ENCODE assay signal across 7 cellular contexts in genomic region chr12:16605666-16606116, GRCh38. TPM values are rescaled to one million over a fixed set of nuclear protein-coding genes. Genes with fewer than 3 reads are reported as not detected.
DNase-seq lines count a peak whose midpoint lies in the region; ATAC-seq and TF ChIP-seq lines count a peak whose summit lies in the region.

No MANE protein-coding gene starts in this region.

- no peak overlapping the region for H2AFZ ChIP-seq in trophoblast cell (ENCODE audit: insufficient read depth, low read length, poor library complexity)

- peaks cover 34% of the 10 kb centered on the region for H3K27me3 ChIP-seq in trophoblast cell (ENCODE audit: insufficient read depth, low read length)

- H2BK12ac ChIP-seq in trophoblast cell (ENCODE audit: low read length) = no peak overlapping the region

- H3K9me3 ChIP-seq in trophoblast cell (ENCODE audit: insufficient read depth, low read depth, low read length) = no peaks in the 10 kb centered on the region

- no peak overlapping the region for H3K18ac ChIP-seq in trophoblast cell (ENCODE audit: low read length)

- ATAC-seq in HG02678 (IDR thresholded peaks at IDR 0.05; ENCODE audit: unreplicated experiment) (peak; percentile 30), GM21367 (IDR thresholded peaks at IDR 0.05; ENCODE audit: unreplicated experiment) (no peak)

- no peak overlapping the region for H3K4ac ChIP-seq in trophoblast cell (ENCODE audit: low read depth, low read length)

- no CpG with 5 or more reads among the region's 23 CpGs for WGBS in trophoblast cell (ENCODE audit: extremely low coverage, insufficient coverage, insufficient read length)

- no peaks in the 10 kb centered on the region for H3K79me2 ChIP-seq in trophoblast cell (ENCODE audit: control insufficient read depth, insufficient read depth, low read length, poor library complexity)

- H4K12ac ChIP-seq in trophoblast cell (ENCODE audit: low read depth, low read length) = no peak overlapping the region

- no peak for TF ChIP-seq CTCF in fibroblast of the aortic adventitia (IDR thresholded peaks at IDR 0.05; ENCODE audit: insufficient read depth, low read length)

- H2BK120ac ChIP-seq in trophoblast cell (ENCODE audit: insufficient read depth, low read length, poor library complexity) = no peak overlapping the region

- H4K91ac ChIP-seq in trophoblast cell (ENCODE audit: low read depth, low read length) = no peak overlapping the region

- H3K23ac ChIP-seq in trophoblast cell (ENCODE audit: low read length) = no peak overlapping the region

- H4K8ac ChIP-seq in trophoblast cell (ENCODE audit: low read depth, low read length) = no peak overlapping the region

- no peak overlapping the region for H3K14ac ChIP-seq in trophoblast cell (ENCODE audit: low read length)

- no peak overlapping the region for H2BK5ac ChIP-seq in trophoblast cell (ENCODE audit: low read depth, low read length, poor library complexity)

- no peaks in the 10 kb centered on the region for H3K36me3 ChIP-seq in trophoblast cell (ENCODE audit: control insufficient read depth in 1 of 2, insufficient read depth in 2 of 2, low read length in 2 of 2)

- H3K4me3 ChIP-seq in fibroblast of the aortic adventitia (ENCODE audit: low read depth, low read length) (peak overlapping the region; percentile 77), trophoblast cell (ENCODE audit: low read depth, low read length) (no peak overlapping the region)

- H3K4me2 ChIP-seq in trophoblast cell (ENCODE audit: low read length) = peak overlapping the region; percentile 61

- no peak overlapping the region for H3K27ac ChIP-seq in trophoblast cell (ENCODE audit: low read depth, low read length)

- peak; percentile 4 for DNase-seq in NOMO-1 treated with dmso at 0.1 percent for 144 hours (lab: John Stamatoyannopoulos, UW; ENCODE audit: unreplicated experiment)
- DNase-seq in fibroblast of the aortic adventitia (ENCODE audit: low read depth) = peak; percentile 32
- DNase-seq in trophoblast cell = no peak
- no peak for DNase-seq in pons (ENCODE audit: low spot score)
- DNase-seq in HT-29 (ENCODE audit: low spot score) = no peak

- H3K9ac ChIP-seq in trophoblast cell (ENCODE audit: low read length) = no peak overlapping the region

- no peaks in the 10 kb centered on the region for H3K79me1 ChIP-seq in trophoblast cell (ENCODE audit: low read length)

- peaks cover 0 to 7% of the 10 kb centered on the region in 2 experiments for H3K4me1 ChIP-seq in trophoblast cell (ENCODE audit: control insufficient read depth in 1 of 2, insufficient read depth in 2 of 2, low read length in 2 of 2)

- H2AK5ac ChIP-seq in trophoblast cell (ENCODE audit: low read length) = no peak overlapping the region

RNA-seq across cellular contexts. Expression of gene LMO3, which starts 0.3 kb away (rescaled TPM):
- 3.6 and 12.8 TPM in 2 replicates for total RNA-seq in fibroblast of the aortic adventitia (ENCODE audit: low replicate concordance)
- polyA plus RNA-seq in trophoblast cell (2013) = not detected in 2 replicates
- total RNA-seq in HT-29 (2014; rRNA removed; shearing (Covaris generic)) = not detected in 2 replicates

Comparison
In these comparisons a context has a peak if more than half of its experiments do, and no peak if none do; other contexts are left out.
1. DNase-seq: peak in NOMO-1 treated with dmso at 0.1 percent for 144 hours (single experiment) and fibroblast of the aortic adventitia (single experiment); none in trophoblast cell (0 of 2), pons (single experiment) and HT-29 (single experiment).